ENCODE assay signal across 1 cellular context in the genomic region with DNA sequence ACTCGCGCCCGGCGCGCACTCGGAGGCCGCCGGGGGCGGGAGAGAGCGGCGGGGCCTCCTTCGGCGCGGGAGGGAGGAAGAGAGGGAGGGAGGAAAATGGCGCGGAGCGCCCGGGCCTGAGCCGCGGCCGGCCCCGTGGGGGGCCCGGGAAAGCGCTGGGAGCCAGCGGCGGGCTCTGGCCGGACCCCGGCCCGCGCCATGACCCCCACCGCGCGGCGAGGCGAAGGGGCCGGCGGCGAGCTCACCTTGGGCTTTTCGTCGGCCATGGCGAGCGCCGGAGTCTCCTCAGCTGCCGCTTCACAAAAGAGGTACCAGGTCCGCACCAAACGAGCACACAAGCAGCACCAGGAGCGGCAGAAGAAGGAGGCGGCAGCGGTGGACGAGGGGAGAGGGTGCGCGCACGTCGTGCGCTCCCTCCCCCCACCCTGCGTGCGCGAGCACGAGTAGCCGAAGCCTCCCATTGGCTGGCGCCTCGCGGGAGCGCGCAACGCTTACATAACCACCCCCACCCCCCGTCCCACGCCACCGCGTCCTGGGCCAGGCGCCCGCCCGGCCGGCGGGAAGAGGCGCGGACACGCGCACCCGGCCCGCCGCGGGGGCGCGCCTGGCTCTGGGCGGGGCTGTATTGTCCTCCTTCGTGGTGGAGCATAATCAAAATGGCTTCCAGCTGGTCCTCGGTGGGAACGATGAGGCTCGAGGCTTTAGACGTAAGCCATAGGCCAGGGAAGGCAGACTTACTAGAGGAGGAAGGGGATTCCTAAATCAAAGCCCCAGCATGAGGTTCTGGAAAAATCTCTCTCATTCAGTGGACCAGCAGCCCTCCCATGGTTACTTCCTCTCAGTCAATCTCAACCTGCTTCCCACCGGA.
TF ChIP-seq lines count a peak whose summit lies in the region.

A gene (minus strand): TSS at position 391 of the 868 bp plus-strand sequence. CDS start 125 bp downstream, at position 266.

TF ChIP-seq in IMR-90, 13 proteins besides CTCF, POLR2A, EP300 and RAD21 (continued from another document):
- TF ChIP-seq, protein P1, sequence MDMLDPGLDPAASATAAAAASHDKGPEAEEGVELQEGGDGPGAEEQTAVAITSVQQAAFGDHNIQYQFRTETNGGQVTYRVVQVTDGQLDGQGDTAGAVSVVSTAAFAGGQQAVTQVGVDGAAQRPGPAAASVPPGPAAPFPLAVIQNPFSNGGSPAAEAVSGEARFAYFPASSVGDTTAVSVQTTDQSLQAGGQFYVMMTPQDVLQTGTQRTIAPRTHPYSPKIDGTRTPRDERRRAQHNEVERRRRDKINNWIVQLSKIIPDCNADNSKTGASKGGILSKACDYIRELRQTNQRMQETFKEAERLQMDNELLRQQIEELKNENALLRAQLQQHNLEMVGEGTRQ (IDR thresholded peaks at IDR 0.05; ENCODE audit: low read depth, low read length), result 0 out of 2 replicates have a peak, but pooled peaks have one; percentile 29
- TF ChIP-seq SMC3 (IDR thresholded peaks at IDR 0.05; ENCODE audit: low read depth, low read length) (no peak), MAFK (IDR thresholded peaks at IDR 0.05; ENCODE audit: low read depth, low read length) (no peak), CHD1 (IDR thresholded peaks at IDR 0.05; ENCODE audit: low read depth, low read length) (no peak), NFE2L2 (IDR thresholded peaks at IDR 0.05; ENCODE audit: low read depth, low read length) (no peak), MXI1 (IDR thresholded peaks at IDR 0.05; ENCODE audit: borderline replicate concordance, low read depth, low read length) (0 out of 2 replicates have a peak, but pooled peaks have one; percentile 14)
